Comparison of ENCODE assay signal across 8 cellular contexts in genomic region chr6:69835414-69836179, GRCh38. TPM values are rescaled to one million over a fixed set of nuclear protein-coding genes. Genes with fewer than 3 reads are reported as not detected.
DNase-seq lines count a peak whose midpoint lies in the region; ATAC-seq and TF ChIP-seq lines count a peak whose summit lies in the region.

No MANE protein-coding gene starts in this region.

- BruUV-seq in Panc1 (replicated peaks; lab: Mats Ljungman, UMichigan) = no TSS peak

- peak; percentile 68 to 90 for ATAC-seq in activated naive CD4-positive, alpha-beta T cell treated with anti-CD3 and anti-CD28 coated beads, Interleukin-2, amount 50 U/mL, for 72 hours
- ATAC-seq in GM21515 (IDR thresholded peaks at IDR 0.05; ENCODE audit: unreplicated experiment) (peak; percentile 85), Panc1 (no peak)
- peak; percentile 84 for ATAC-seq in naive thymus-derived CD4-positive, alpha-beta T cell

- H3K4me1 Mint-ChIP-seq in activated naive CD4-positive, alpha-beta T cell treated with anti-CD3 and anti-CD28 coated beads, Interleukin-2, amount 10 ng/mL, durations not matched to agents 7 days and 5 days = no peaks in the 10 kb centered on the region
- H3K4me1 Mint-ChIP-seq in naive thymus-derived CD4-positive, alpha-beta T cell = peaks cover 0 to 7% (median 2%) of the 10 kb centered on the region in 7 donors
- peaks cover 5% of the 10 kb centered on the region for H3K4me1 Mint-ChIP-seq in activated CD4-positive, alpha-beta memory T cell treated with anti-CD3 and anti-CD28 coated beads, Interleukin-2, amount 10 ng/mL, durations not matched to agents 7 days and 5 days

- H3K36me3 ChIP-seq in Panc1 (ENCODE audit: control insufficient read depth, insufficient read depth, low read length) = no peaks in the 10 kb centered on the region
- H3K36me3 ChIP-seq in naive thymus-derived CD4-positive, alpha-beta T cell (ENCODE audit: control insufficient read depth in 2 of 3, insufficient read depth in 3 of 3, low read length in 3 of 3) = no peaks in the 10 kb centered on the region

- CTCF ChIA-PET in activated naive CD4-positive, alpha-beta T cell treated with anti-CD3 and anti-CD28 coated beads, Interleukin-2, amount 10 ng/mL, durations not matched to agents 7 days and 5 days (lab: Charles Lee) = interaction anchor here (0.6 to 1.2 kb wide), 6 partner anchors 10 to 271 kb away, joined by 3 to 4 read pairs (median 3); no protein-coding TSS in a partner anchor
- CTCF ChIA-PET in Panc1 (lab: Charles Lee) = no interaction called here
- CTCF ChIA-PET in naive thymus-derived CD4-positive, alpha-beta T cell (lab: Charles Lee) = interaction anchor here (1.1 to 1.5 kb wide), 3 partner anchors 9 to 45 kb away, joined by 4 to 8 read pairs (median 5); no protein-coding TSS in a partner anchor
- CTCF ChIA-PET in activated CD4-positive, alpha-beta memory T cell treated with anti-CD3 and anti-CD28 coated beads, Interleukin-2, amount 10 ng/mL, durations not matched to agents 7 days and 5 days (lab: Charles Lee) = interaction anchor here (1.0 to 2.2 kb wide), 6 partner anchors 7 to 272 kb away, joined by 4 to 7 read pairs (median 5); partner anchors contain the start of gene LMBRD1

- no peaks in the 10 kb centered on the region for H3K9me3 Mint-ChIP-seq in activated naive CD4-positive, alpha-beta T cell treated with anti-CD3 and anti-CD28 coated beads, Interleukin-2, amount 50 U/mL, for 72 hours
- no peaks in the 10 kb centered on the region for H3K9me3 Mint-ChIP-seq in activated naive CD4-positive, alpha-beta T cell treated with anti-CD3 and anti-CD28 coated beads, Interleukin-2, amount 10 ng/mL, durations not matched to agents 7 days and 5 days
- no peaks in the 10 kb centered on the region for H3K9me3 Mint-ChIP-seq in naive thymus-derived CD4-positive, alpha-beta T cell
- H3K9me3 Mint-ChIP-seq in activated CD4-positive, alpha-beta memory T cell treated with anti-CD3 and anti-CD28 coated beads, Interleukin-2, amount 10 ng/mL, durations not matched to agents 7 days and 5 days = no peaks in the 10 kb centered on the region

- DNase-seq in activated naive CD4-positive, alpha-beta T cell treated with anti-CD3 and anti-CD28 coated beads, Interleukin-2, amount 50 U/mL, for 72 hours (ENCODE audit: low spot score in 2 of 2) = no peak
- no peak for DNase-seq in activated naive CD4-positive, alpha-beta T cell treated with anti-CD3 and anti-CD28 coated beads, Interleukin-2, amount 10 ng/mL, durations not matched to agents 7 days and 5 days
- DNase-seq in HPDE6-E6E7 (ENCODE audit: extremely low spot score) (peak; percentile 33), Panc1 (ENCODE audit: low read depth, low spot score) (peak; percentile 32), dorsolateral prefrontal cortex (peak in 1 of 10 donors; percentile 32)
- DNase-seq in naive thymus-derived CD4-positive, alpha-beta T cell = peak in 4 of 9 donors; percentile 11 to 41 (median 26)
- DNase-seq in activated CD4-positive, alpha-beta memory T cell treated with anti-CD3 and anti-CD28 coated beads, Interleukin-2, amount 10 ng/mL, durations not matched to agents 7 days and 5 days = no peak

- H3K36me3 Mint-ChIP-seq in activated naive CD4-positive, alpha-beta T cell treated with anti-CD3 and anti-CD28 coated beads, Interleukin-2, amount 50 U/mL, for 72 hours = no peaks in the 10 kb centered on the region
- no peaks in the 10 kb centered on the region for H3K36me3 Mint-ChIP-seq in activated naive CD4-positive, alpha-beta T cell treated with anti-CD3 and anti-CD28 coated beads, Interleukin-2, amount 10 ng/mL, durations not matched to agents 7 days and 5 days
- H3K36me3 Mint-ChIP-seq in naive thymus-derived CD4-positive, alpha-beta T cell = no peaks in the 10 kb centered on the region
- H3K36me3 Mint-ChIP-seq in activated CD4-positive, alpha-beta memory T cell treated with anti-CD3 and anti-CD28 coated beads, Interleukin-2, amount 10 ng/mL, durations not matched to agents 7 days and 5 days (ENCODE audit: low read depth) = no peaks in the 10 kb centered on the region

- no peak overlapping the region for H3K27ac ChIP-seq in Panc1 (ENCODE audit: low read length)
- H3K27ac ChIP-seq in dorsolateral prefrontal cortex = no peak overlapping the region
- no peak overlapping the region for H3K27ac ChIP-seq in naive thymus-derived CD4-positive, alpha-beta T cell (ENCODE audit: low read depth, low read length)

- H3K9me3 ChIP-seq in Panc1 (ENCODE audit: control insufficient read depth, insufficient read depth, low read depth, low read length) = no peaks in the 10 kb centered on the region
- no peaks in the 10 kb centered on the region for H3K9me3 ChIP-seq in naive thymus-derived CD4-positive, alpha-beta T cell (ENCODE audit: control insufficient read depth in 2 of 3, low read length in 3 of 3)

- intact Hi-C loops in Panc1 (cut with micrococcal nuclease; ENCODE audit: unreplicated experiment) = loop anchor here (1.0 kb wide), 1 partner anchor 273 kb away; no protein-coding TSS in a partner anchor
- intact Hi-C loops in dorsolateral prefrontal cortex (cut with DNase I) = loop anchor here (5.0 to 10.0 kb wide), 2 partner anchors 269 to 272 kb away; no protein-coding TSS in a partner anchor
- intact Hi-C loops in naive thymus-derived CD4-positive, alpha-beta T cell (cut with micrococcal nuclease) = loop anchor here (1.0 to 10.0 kb wide), 11 partner anchors 19 to 331 kb away; partner anchors contain the start of genes COL19A1 (in 2 of the 2) and LMBRD1 (in 1 of the 2)

- TF ChIP-seq CTCF in Panc1 (IDR thresholded peaks at IDR 0.05) (peak; percentile 81; the same call in 1 of the 2 replicates), dorsolateral prefrontal cortex (IDR thresholded peaks at IDR 0.05 in 54 of 56, conservative IDR thresholded peaks at IDR 0.05 in 2 of 56; ENCODE audit: low read depth in 1 of 56, partially characterized antibody in 56 of 56) (peak; percentile 58 to 88 (median 77))

- no peak overlapping the region for H3K4me3 ChIP-seq in Panc1 (ENCODE audit: low read depth in 2 of 2, low read length in 2 of 2)
- no peak overlapping the region for H3K4me3 ChIP-seq in dorsolateral prefrontal cortex
- no peak overlapping the region for H3K4me3 ChIP-seq in naive thymus-derived CD4-positive, alpha-beta T cell (ENCODE audit: low read length)

- H3K27ac Mint-ChIP-seq in activated naive CD4-positive, alpha-beta T cell treated with anti-CD3 and anti-CD28 coated beads, Interleukin-2, amount 50 U/mL, for 72 hours = no peak overlapping the region
- H3K27ac Mint-ChIP-seq in activated naive CD4-positive, alpha-beta T cell treated with anti-CD3 and anti-CD28 coated beads, Interleukin-2, amount 10 ng/mL, durations not matched to agents 7 days and 5 days = no peak overlapping the region
- no peak overlapping the region for H3K27ac Mint-ChIP-seq in naive thymus-derived CD4-positive, alpha-beta T cell
- H3K27ac Mint-ChIP-seq in activated CD4-positive, alpha-beta memory T cell treated with anti-CD3 and anti-CD28 coated beads, Interleukin-2, amount 10 ng/mL, durations not matched to agents 7 days and 5 days = no peak overlapping the region

- H3K4me3 Mint-ChIP-seq in activated naive CD4-positive, alpha-beta T cell treated with anti-CD3 and anti-CD28 coated beads, Interleukin-2, amount 10 ng/mL, durations not matched to agents 7 days and 5 days = no peak overlapping the region
- H3K4me3 Mint-ChIP-seq in naive thymus-derived CD4-positive, alpha-beta T cell = peak overlapping the region in 1 of 10 donors; percentile 21
- H3K4me3 Mint-ChIP-seq in activated CD4-positive, alpha-beta memory T cell treated with anti-CD3 and anti-CD28 coated beads, Interleukin-2, amount 10 ng/mL, durations not matched to agents 7 days and 5 days = no peak overlapping the region

- POLR2A ChIA-PET in Panc1 (lab: Charles Lee) = no interaction called here
- POLR2A ChIA-PET in naive thymus-derived CD4-positive, alpha-beta T cell (lab: Charles Lee) = interaction anchor here (0.9 kb wide), 1 partner anchor 21 kb away, joined by 3 read pairs; no protein-coding TSS in a partner anchor
- POLR2A ChIA-PET in activated CD4-positive, alpha-beta memory T cell treated with anti-CD3 and anti-CD28 coated beads, Interleukin-2, amount 10 ng/mL, durations not matched to agents 7 days and 5 days (lab: Charles Lee) = no interaction called here

- peaks cover 4% of the 10 kb centered on the region for H3K27me3 Mint-ChIP-seq in activated naive CD4-positive, alpha-beta T cell treated with anti-CD3 and anti-CD28 coated beads, Interleukin-2, amount 10 ng/mL, durations not matched to agents 7 days and 5 days
- H3K27me3 Mint-ChIP-seq in naive thymus-derived CD4-positive, alpha-beta T cell = peaks cover 0 to 52% (median 11%) of the 10 kb centered on the region in 5 donors
- peaks cover 20% of the 10 kb centered on the region for H3K27me3 Mint-ChIP-seq in activated CD4-positive, alpha-beta memory T cell treated with anti-CD3 and anti-CD28 coated beads, Interleukin-2, amount 10 ng/mL, durations not matched to agents 7 days and 5 days

- no peaks in the 10 kb centered on the region for H3K4me1 ChIP-seq in Panc1 (ENCODE audit: control insufficient read depth, insufficient read depth, low read length)
- H3K4me1 ChIP-seq in naive thymus-derived CD4-positive, alpha-beta T cell (ENCODE audit: control insufficient read depth in 2 of 2, insufficient read depth in 2 of 2, low read length in 2 of 2) = no peaks in the 10 kb centered on the region

- peaks cover 7% of the 10 kb centered on the region for H3K27me3 ChIP-seq in Panc1 (ENCODE audit: control insufficient read depth, insufficient read depth, low read length)
- peaks cover 0 to 2% (median 0%) of the 10 kb centered on the region in 45 donors for H3K27me3 ChIP-seq in dorsolateral prefrontal cortex
- no peaks in the 10 kb centered on the region for H3K27me3 ChIP-seq in naive thymus-derived CD4-positive, alpha-beta T cell (ENCODE audit: control insufficient read depth in 2 of 2, insufficient read depth in 2 of 2, low read length in 2 of 2)

- in situ Hi-C loops in Panc1 (cut with HindIII; ENCODE audit: low pct_unique_long_range_greater_than_20kb, low sequenced_read_pairs) = no loop called here

RNA-seq across cellular contexts. Expression of gene COL19A1, which starts 30.8 kb away (rescaled TPM):
- under 1 TPM; 0.05 to 0.10 TPM for total RNA-seq in activated naive CD4-positive, alpha-beta T cell treated with anti-CD3 and anti-CD28 coated beads, Interleukin-2, amount 50 U/mL, for 72 hours
- total RNA-seq in Panc1 (2021; ENCODE audit: unreplicated experiment) (not detected), dorsolateral prefrontal cortex (10 to 100 TPM in 8 of 120 experiments, 1 to 10 TPM in 112; 2.6 to 12.3 (median 7.3) TPM)
- polyA plus RNA-seq in Panc1 (2012; ENCODE audit: insufficient read length) = not detected
- total RNA-seq in naive thymus-derived CD4-positive, alpha-beta T cell = 1 to 10 TPM in 1 of 5 experiments, under 1 TPM in 3, not detected in 1; 0.05 to 1.3 (median 0.36) TPM
- polyA plus RNA-seq in naive thymus-derived CD4-positive, alpha-beta T cell = under 1 TPM in 1 of 2 donors, not detected in 1; 0.02 TPM
- under 1 TPM; 0.03 TPM for total RNA-seq in activated CD4-positive, alpha-beta memory T cell treated with anti-CD3 and anti-CD28 coated beads, Interleukin-2, amount 10 ng/mL, durations not matched to agents 7 days and 5 days

RNA-seq across cellular contexts. Expression of gene LMBRD1, which starts 38.8 kb away (rescaled TPM):
- total RNA-seq in activated naive CD4-positive, alpha-beta T cell treated with anti-CD3 and anti-CD28 coated beads, Interleukin-2, amount 50 U/mL, for 72 hours = 10 to 100 TPM; 17.5 to 23.1 TPM
- total RNA-seq in Panc1 (2021; ENCODE audit: unreplicated experiment) (17.9 TPM), dorsolateral prefrontal cortex (100 to 1,000 TPM in 7 of 120 experiments, 10 to 100 TPM in 113; 58.1 to 116 (median 84.2) TPM)
- polyA plus RNA-seq in Panc1 (2012; ENCODE audit: insufficient read length) = 13.1 TPM
- 10 to 100 TPM; 27.4 to 49.1 (median 41.7) TPM for total RNA-seq in naive thymus-derived CD4-positive, alpha-beta T cell
- polyA plus RNA-seq in naive thymus-derived CD4-positive, alpha-beta T cell = 10 to 100 TPM; 44.7 to 45.5 TPM
- total RNA-seq in activated CD4-positive, alpha-beta memory T cell treated with anti-CD3 and anti-CD28 coated beads, Interleukin-2, amount 10 ng/mL, durations not matched to agents 7 days and 5 days = 10 to 100 TPM; 30.0 to 30.7 TPM

Comparison
In these comparisons a context has a peak if more than half of its experiments do, and no peak if none do; other contexts are left out.
1. DNase-seq: peak in HPDE6-E6E7 (single experiment) and Panc1 (single experiment); none in activated naive CD4-positive, alpha-beta T cell treated with anti-CD3 and anti-CD28 coated beads, Interleukin-2, amount 50 U/mL, for 72 hours (0 of 2), activated naive CD4-positive, alpha-beta T cell treated with anti-CD3 and anti-CD28 coated beads, Interleukin-2, amount 10 ng/mL, durations not matched to agents 7 days and 5 days (single experiment) and activated CD4-positive, alpha-beta memory T cell treated with anti-CD3 and anti-CD28 coated beads, Interleukin-2, amount 10 ng/mL, durations not matched to agents 7 days and 5 days (single experiment).